ENCODE assay signal across 15 cellular contexts in genomic region chr17:17790673-17791464, GRCh38. TPM values are rescaled to one million over a fixed set of nuclear protein-coding genes. Genes with fewer than 3 reads are reported as not detected.
A peak's percentile ranks its signal among the peaks of the same experiment; 100 is the strongest.
DNase-seq lines count a peak whose midpoint lies in the region; ATAC-seq and TF ChIP-seq lines count a peak whose summit lies in the region.
"Had no signal": no experiment of that assay in that cellular context is flagged by ENCODE, and none has a peak within 500 bp of the region (broad histone marks: within the 10 kb centered on the region; RNA-seq: fewer than 3 reads in every experiment).

No MANE protein-coding gene starts in this region.

- H3K36me3 ChIP-seq in thyroid gland = peaks cover 13 to 17% of the 10 kb centered on the region in 2 donors

- CTCF ChIA-PET in activated naive CD4-positive, alpha-beta T cell treated with anti-CD3 and anti-CD28 coated beads, Interleukin-2, amount 10 ng/mL, durations not matched to agents 7 days and 5 days (lab: Charles Lee) = no interaction called here

- H3K9me3 Mint-ChIP-seq in activated naive CD4-positive, alpha-beta T cell treated with anti-CD3 and anti-CD28 coated beads, Interleukin-2, amount 10 ng/mL, durations not matched to agents 7 days and 5 days = no peaks in the 10 kb centered on the region
- no peaks in the 10 kb centered on the region for H3K9me3 Mint-ChIP-seq in immature natural killer cell
- H3K9me3 Mint-ChIP-seq: activated CD4-positive, alpha-beta memory T cell treated with anti-CD3 and anti-CD28 coated beads, Interleukin-2, amount 10 ng/mL, durations not matched to agents 7 days and 5 days; central memory CD8-positive, alpha-beta T cell; memory B cell had no signal

- peaks cover under 1% of the 10 kb centered on the region for H3K27me3 Mint-ChIP-seq in activated naive CD4-positive, alpha-beta T cell treated with anti-CD3 and anti-CD28 coated beads, Interleukin-2, amount 10 ng/mL, durations not matched to agents 7 days and 5 days
- H3K27me3 Mint-ChIP-seq in immature natural killer cell (ENCODE audit: low read depth in 3 of 3) = peaks cover 0 to 2% (median 2%) of the 10 kb centered on the region in 3 donors
- H3K27me3 Mint-ChIP-seq: activated CD4-positive, alpha-beta memory T cell treated with anti-CD3 and anti-CD28 coated beads, Interleukin-2, amount 10 ng/mL, durations not matched to agents 7 days and 5 days; central memory CD8-positive, alpha-beta T cell; memory B cell had no signal

- peaks cover 12% of the 10 kb centered on the region for H3K36me3 Mint-ChIP-seq in activated naive CD4-positive, alpha-beta T cell treated with anti-CD3 and anti-CD28 coated beads, Interleukin-2, amount 10 ng/mL, durations not matched to agents 7 days and 5 days
- H3K36me3 Mint-ChIP-seq in immature natural killer cell = no peaks in the 10 kb centered on the region

- H3K4me1 Mint-ChIP-seq in activated naive CD4-positive, alpha-beta T cell treated with anti-CD3 and anti-CD28 coated beads, Interleukin-2, amount 10 ng/mL, durations not matched to agents 7 days and 5 days = peaks cover 30% of the 10 kb centered on the region
- H3K4me1 Mint-ChIP-seq in immature natural killer cell = peaks cover 27 to 38% of the 10 kb centered on the region in 2 donors

- H3K9me3 ChIP-seq in thyroid gland = no peaks in the 10 kb centered on the region

- TF ChIP-seq POLR2A in thyroid gland (IDR thresholded peaks at IDR 0.05) = no peak

- intact Hi-C loops in thyroid gland (cut with DNase I) = no loop called here

- ATAC-seq in SK-N-SH treated with all-trans-retinoic acid at 6 μM for 48 hours (peak; percentile 38), HG02970 (IDR thresholded peaks at IDR 0.05; ENCODE audit: low FRiP score, unreplicated experiment) (no peak)

- H3K4me3 Mint-ChIP-seq in activated naive CD4-positive, alpha-beta T cell treated with anti-CD3 and anti-CD28 coated beads, Interleukin-2, amount 10 ng/mL, durations not matched to agents 7 days and 5 days = no peak overlapping the region
- no peak overlapping the region for H3K4me3 Mint-ChIP-seq in immature natural killer cell
- H3K4me3 Mint-ChIP-seq: activated CD4-positive, alpha-beta memory T cell treated with anti-CD3 and anti-CD28 coated beads, Interleukin-2, amount 10 ng/mL, durations not matched to agents 7 days and 5 days; memory B cell had no signal

- H3K4me3 ChIP-seq in thyroid gland (replicated peaks in 1 of 3) = no peak overlapping the region

- H3K27ac Mint-ChIP-seq in activated naive CD4-positive, alpha-beta T cell treated with anti-CD3 and anti-CD28 coated beads, Interleukin-2, amount 10 ng/mL, durations not matched to agents 7 days and 5 days = peak overlapping the region; percentile 49
- peak overlapping the region; percentile 28 to 75 (median 66) for H3K27ac Mint-ChIP-seq in immature natural killer cell
- H3K27ac Mint-ChIP-seq: activated CD4-positive, alpha-beta memory T cell treated with anti-CD3 and anti-CD28 coated beads, Interleukin-2, amount 10 ng/mL, durations not matched to agents 7 days and 5 days; memory B cell had no signal

- peaks cover 25 to 44% of the 10 kb centered on the region in 2 donors for H3K4me1 ChIP-seq in thyroid gland

- DNase-seq in activated naive CD4-positive, alpha-beta T cell treated with anti-CD3 and anti-CD28 coated beads, Interleukin-2, amount 10 ng/mL, durations not matched to agents 7 days and 5 days = no peak
- no peak for DNase-seq in activated naive CD4-positive, alpha-beta T cell treated with anti-CD3 and anti-CD28 coated beads, Interleukin-2, amount 50 U/mL, for 16 hours
- DNase-seq in immature natural killer cell (no peak), thyroid gland (peak; percentile 85 to 88), GF-D8 (lab: John Stamatoyannopoulos, UW) (no peak)
- no peak for DNase-seq in effector CD4-positive, alpha-beta T cell
- DNase-seq: ACHN; activated CD4-positive, alpha-beta memory T cell treated with anti-CD3 and anti-CD28 coated beads, Interleukin-2, amount 10 ng/mL, durations not matched to agents 7 days and 5 days; foreskin melanocyte; KBM-7 had no signal

- no peaks in the 10 kb centered on the region for H3K27me3 ChIP-seq in thyroid gland

- H3K27ac ChIP-seq in thyroid gland = peak overlapping the region; percentile 26 to 50 (median 36)
- H3K27ac ChIP-seq: HL-60 had no signal

- TF ChIP-seq CTCF in thyroid gland (IDR thresholded peaks at IDR 0.05) = no peak

- 41 to 50% methylated on average over 13 to 25 of the region's 25 CpGs for WGBS in thyroid gland, 2 donors

TF ChIP-seq in SK-N-SH treated with all-trans-retinoic acid at 6 μM for 48 hours, 23 proteins besides CTCF, POLR2A, EP300 and RAD21:
- TF ChIP-seq TCF4 (CRISPR knock-in tag; IDR thresholded peaks at IDR 0.05; ENCODE audit: borderline replicate concordance) (peak; percentile 86; the same call in 1 of the 2 replicates), ARNTL (CRISPR knock-in tag; IDR thresholded peaks at IDR 0.05; ENCODE audit: borderline replicate concordance, low read depth) (no peak), PATZ1 (CRISPR knock-in tag; IDR thresholded peaks at IDR 0.05; ENCODE audit: borderline replicate concordance) (no peak; the same call in 1 of the 2 replicates)
- TF ChIP-seq, protein P1, sequence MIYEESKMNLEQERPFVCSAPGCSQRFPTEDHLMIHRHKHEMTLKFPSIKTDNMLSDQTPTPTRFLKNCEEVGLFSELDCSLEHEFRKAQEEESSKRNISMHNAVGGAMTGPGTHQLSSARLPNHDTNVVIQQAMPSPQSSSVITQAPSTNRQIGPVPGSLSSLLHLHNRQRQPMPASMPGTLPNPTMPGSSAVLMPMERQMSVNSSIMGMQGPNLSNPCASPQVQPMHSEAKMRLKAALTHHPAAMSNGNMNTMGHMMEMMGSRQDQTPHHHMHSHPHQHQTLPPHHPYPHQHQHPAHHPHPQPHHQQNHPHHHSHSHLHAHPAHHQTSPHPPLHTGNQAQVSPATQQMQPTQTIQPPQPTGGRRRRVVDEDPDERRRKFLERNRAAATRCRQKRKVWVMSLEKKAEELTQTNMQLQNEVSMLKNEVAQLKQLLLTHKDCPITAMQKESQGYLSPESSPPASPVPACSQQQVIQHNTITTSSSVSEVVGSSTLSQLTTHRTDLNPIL (CRISPR knock-in tag; IDR thresholded peaks at IDR 0.05; ENCODE audit: low read depth) = no peak

RNA-seq across cellular contexts. Expression of gene SREBF1, which starts 45.9 kb away (rescaled TPM):
- 10 to 100 TPM in 1 of 3 donors, 1 to 10 TPM in 2; 2.9 to 13.4 (median 4.4) TPM for polyA plus RNA-seq in immature natural killer cell
- total RNA-seq in thyroid gland = 10 to 100 TPM; 44.6 to 89.4 (median 63.0) TPM

Comparison
In these comparisons a context has a peak if more than half of its experiments do, and no peak if none do; other contexts are left out.
1. DNase-seq: peak in thyroid gland (2 of 2); none in activated naive CD4-positive, alpha-beta T cell treated with anti-CD3 and anti-CD28 coated beads, Interleukin-2, amount 10 ng/mL, durations not matched to agents 7 days and 5 days (single experiment), activated naive CD4-positive, alpha-beta T cell treated with anti-CD3 and anti-CD28 coated beads, Interleukin-2, amount 50 U/mL, for 16 hours (single experiment), immature natural killer cell (0 of 3), effector CD4-positive, alpha-beta T cell (single experiment) and GF-D8 (single experiment).